ENCODE assay signal across 2 cellular contexts in genomic region chr19:1259206-1259872, GRCh38.
TF ChIP-seq lines count a peak whose summit lies in the region.

No MANE protein-coding gene starts in this region.

TF ChIP-seq in IMR-90, 13 proteins besides CTCF, POLR2A, EP300 and RAD21:
- TF ChIP-seq CEBPB (IDR thresholded peaks at IDR 0.05; ENCODE audit: low read depth, low read length), result no peak
- TF ChIP-seq FOS (IDR thresholded peaks at IDR 0.05; ENCODE audit: low read depth, low read length), result no peak
- TF ChIP-seq MAFK (IDR thresholded peaks at IDR 0.05; ENCODE audit: low read depth, low read length), result no peak
- no peak for TF ChIP-seq ELK1 (IDR thresholded peaks at IDR 0.05; ENCODE audit: borderline replicate concordance, low read depth, low read length)
- no peak for TF ChIP-seq RFX5 (IDR thresholded peaks at IDR 0.05; ENCODE audit: low read depth, low read length)
- TF ChIP-seq MXI1 (IDR thresholded peaks at IDR 0.05; ENCODE audit: borderline replicate concordance, low read depth, low read length), result no peak
- no peak for TF ChIP-seq SMC3 (IDR thresholded peaks at IDR 0.05; ENCODE audit: low read depth, low read length)
- no peak; the same call in 1 of the 2 replicates for TF ChIP-seq USF2 (IDR thresholded peaks at IDR 0.05; ENCODE audit: low read depth, low read length)
- no peak for TF ChIP-seq MAZ (IDR thresholded peaks at IDR 0.05; ENCODE audit: borderline replicate concordance, low read depth, low read length)
- TF ChIP-seq RCOR1 (IDR thresholded peaks at IDR 0.05; ENCODE audit: insufficient replicate concordance, low read length), result no peak
- TF ChIP-seq NFE2L2 (IDR thresholded peaks at IDR 0.05; ENCODE audit: low read depth, low read length), result no peak
- TF ChIP-seq CHD1 (IDR thresholded peaks at IDR 0.05; ENCODE audit: low read depth, low read length), result no peak; the same call in 1 of the 2 replicates
- TF ChIP-seq BHLHE40 (IDR thresholded peaks at IDR 0.05; ENCODE audit: low read depth, low read length), result no peak

TF ChIP-seq in WTC11, 78 proteins besides CTCF, POLR2A, EP300 and RAD21 (continues in another document):
- TF ChIP-seq SMAD3 (CRISPR knock-in tag; IDR thresholded peaks at IDR 0.05; ENCODE audit: borderline replicate concordance) (no peak), MAX (CRISPR knock-in tag; IDR thresholded peaks at IDR 0.05) (no peak), JAZF1 (CRISPR knock-in tag; IDR thresholded peaks at IDR 0.05) (no peak), ZNF425 (CRISPR knock-in tag; conservative IDR thresholded peaks at IDR 0.05) (no peak; the same call in 1 of the 2 replicates), CBFB (CRISPR knock-in tag; IDR thresholded peaks at IDR 0.05; ENCODE audit: low read depth) (no peak), ZNF232 (CRISPR knock-in tag; IDR thresholded peaks at IDR 0.05) (no peak), IRF1 (CRISPR knock-in tag; IDR thresholded peaks at IDR 0.05) (no peak), SMAD4 (CRISPR knock-in tag; IDR thresholded peaks at IDR 0.05) (no peak), ZNF671 (CRISPR knock-in tag; IDR thresholded peaks at IDR 0.05) (peak; percentile 88; the same call in 1 of the 2 replicates), SOX15 (CRISPR knock-in tag; IDR thresholded peaks at IDR 0.05) (no peak), FOXK1 (CRISPR knock-in tag; IDR thresholded peaks at IDR 0.05) (peak; percentile 78), ZNF396 (CRISPR knock-in tag; IDR thresholded peaks at IDR 0.05; ENCODE audit: borderline replicate concordance) (no peak), MYBL2 (CRISPR knock-in tag; IDR thresholded peaks at IDR 0.05) (no peak), NR2C2 (CRISPR knock-in tag; IDR thresholded peaks at IDR 0.05) (no peak), ZNF219 (CRISPR knock-in tag; IDR thresholded peaks at IDR 0.05; ENCODE audit: borderline replicate concordance) (no peak), ZSCAN18 (CRISPR knock-in tag; IDR thresholded peaks at IDR 0.05) (no peak), GTF2I (CRISPR knock-in tag; conservative IDR thresholded peaks at IDR 0.05) (no peak), HMGA2 (CRISPR knock-in tag; IDR thresholded peaks at IDR 0.05) (0 out of 2 replicates have a peak, but pooled peaks have one; percentile 6), ELF4 (CRISPR knock-in tag; IDR thresholded peaks at IDR 0.05; ENCODE audit: low read depth) (no peak), ATF6 (CRISPR knock-in tag; IDR thresholded peaks at IDR 0.05) (no peak), TEAD4 (CRISPR knock-in tag; IDR thresholded peaks at IDR 0.05) (no peak; the same call in 1 of the 2 replicates), ETV6 (CRISPR knock-in tag; IDR thresholded peaks at IDR 0.05) (peak; percentile 98), OVOL2 (CRISPR knock-in tag; IDR thresholded peaks at IDR 0.05; ENCODE audit: borderline replicate concordance) (no peak), ZNF416 (CRISPR knock-in tag; IDR thresholded peaks at IDR 0.05) (peak; percentile 96), MXD4 (CRISPR knock-in tag; IDR thresholded peaks at IDR 0.05; ENCODE audit: borderline replicate concordance) (no peak), RORB (CRISPR knock-in tag; IDR thresholded peaks at IDR 0.05) (no peak), E2F1 (CRISPR knock-in tag; IDR thresholded peaks at IDR 0.05) (0 out of 2 replicates have a peak, but pooled peaks have one; percentile 35), ZNF512 (CRISPR knock-in tag; IDR thresholded peaks at IDR 0.05; ENCODE audit: borderline replicate concordance) (no peak), ZBTB43 (CRISPR knock-in tag; IDR thresholded peaks at IDR 0.05) (no peak), CDX4 (CRISPR knock-in tag; IDR thresholded peaks at IDR 0.05; ENCODE audit: borderline replicate concordance) (no peak), EMX1 (CRISPR knock-in tag; IDR thresholded peaks at IDR 0.05) (peak; percentile 91)
- TF ChIP-seq, protein P1, sequence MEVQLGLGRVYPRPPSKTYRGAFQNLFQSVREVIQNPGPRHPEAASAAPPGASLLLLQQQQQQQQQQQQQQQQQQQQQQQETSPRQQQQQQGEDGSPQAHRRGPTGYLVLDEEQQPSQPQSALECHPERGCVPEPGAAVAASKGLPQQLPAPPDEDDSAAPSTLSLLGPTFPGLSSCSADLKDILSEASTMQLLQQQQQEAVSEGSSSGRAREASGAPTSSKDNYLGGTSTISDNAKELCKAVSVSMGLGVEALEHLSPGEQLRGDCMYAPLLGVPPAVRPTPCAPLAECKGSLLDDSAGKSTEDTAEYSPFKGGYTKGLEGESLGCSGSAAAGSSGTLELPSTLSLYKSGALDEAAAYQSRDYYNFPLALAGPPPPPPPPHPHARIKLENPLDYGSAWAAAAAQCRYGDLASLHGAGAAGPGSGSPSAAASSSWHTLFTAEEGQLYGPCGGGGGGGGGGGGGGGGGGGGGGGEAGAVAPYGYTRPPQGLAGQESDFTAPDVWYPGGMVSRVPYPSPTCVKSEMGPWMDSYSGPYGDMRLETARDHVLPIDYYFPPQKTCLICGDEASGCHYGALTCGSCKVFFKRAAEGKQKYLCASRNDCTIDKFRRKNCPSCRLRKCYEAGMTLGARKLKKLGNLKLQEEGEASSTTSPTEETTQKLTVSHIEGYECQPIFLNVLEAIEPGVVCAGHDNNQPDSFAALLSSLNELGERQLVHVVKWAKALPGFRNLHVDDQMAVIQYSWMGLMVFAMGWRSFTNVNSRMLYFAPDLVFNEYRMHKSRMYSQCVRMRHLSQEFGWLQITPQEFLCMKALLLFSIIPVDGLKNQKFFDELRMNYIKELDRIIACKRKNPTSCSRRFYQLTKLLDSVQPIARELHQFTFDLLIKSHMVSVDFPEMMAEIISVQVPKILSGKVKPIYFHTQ (CRISPR knock-in tag; IDR thresholded peaks at IDR 0.05), result peak; percentile 90
- TF ChIP-seq, protein P2, sequence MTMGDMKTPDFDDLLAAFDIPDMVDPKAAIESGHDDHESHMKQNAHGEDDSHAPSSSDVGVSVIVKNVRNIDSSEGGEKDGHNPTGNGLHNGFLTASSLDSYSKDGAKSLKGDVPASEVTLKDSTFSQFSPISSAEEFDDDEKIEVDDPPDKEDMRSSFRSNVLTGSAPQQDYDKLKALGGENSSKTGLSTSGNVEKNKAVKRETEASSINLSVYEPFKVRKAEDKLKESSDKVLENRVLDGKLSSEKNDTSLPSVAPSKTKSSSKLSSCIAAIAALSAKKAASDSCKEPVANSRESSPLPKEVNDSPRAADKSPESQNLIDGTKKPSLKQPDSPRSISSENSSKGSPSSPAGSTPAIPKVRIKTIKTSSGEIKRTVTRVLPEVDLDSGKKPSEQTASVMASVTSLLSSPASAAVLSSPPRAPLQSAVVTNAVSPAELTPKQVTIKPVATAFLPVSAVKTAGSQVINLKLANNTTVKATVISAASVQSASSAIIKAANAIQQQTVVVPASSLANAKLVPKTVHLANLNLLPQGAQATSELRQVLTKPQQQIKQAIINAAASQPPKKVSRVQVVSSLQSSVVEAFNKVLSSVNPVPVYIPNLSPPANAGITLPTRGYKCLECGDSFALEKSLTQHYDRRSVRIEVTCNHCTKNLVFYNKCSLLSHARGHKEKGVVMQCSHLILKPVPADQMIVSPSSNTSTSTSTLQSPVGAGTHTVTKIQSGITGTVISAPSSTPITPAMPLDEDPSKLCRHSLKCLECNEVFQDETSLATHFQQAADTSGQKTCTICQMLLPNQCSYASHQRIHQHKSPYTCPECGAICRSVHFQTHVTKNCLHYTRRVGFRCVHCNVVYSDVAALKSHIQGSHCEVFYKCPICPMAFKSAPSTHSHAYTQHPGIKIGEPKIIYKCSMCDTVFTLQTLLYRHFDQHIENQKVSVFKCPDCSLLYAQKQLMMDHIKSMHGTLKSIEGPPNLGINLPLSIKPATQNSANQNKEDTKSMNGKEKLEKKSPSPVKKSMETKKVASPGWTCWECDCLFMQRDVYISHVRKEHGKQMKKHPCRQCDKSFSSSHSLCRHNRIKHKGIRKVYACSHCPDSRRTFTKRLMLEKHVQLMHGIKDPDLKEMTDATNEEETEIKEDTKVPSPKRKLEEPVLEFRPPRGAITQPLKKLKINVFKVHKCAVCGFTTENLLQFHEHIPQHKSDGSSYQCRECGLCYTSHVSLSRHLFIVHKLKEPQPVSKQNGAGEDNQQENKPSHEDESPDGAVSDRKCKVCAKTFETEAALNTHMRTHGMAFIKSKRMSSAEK (CRISPR knock-in tag; IDR thresholded peaks at IDR 0.05; ENCODE audit: borderline replicate concordance), result peak; percentile 91; the same call in 1 of the 2 replicates
